16 cellular contexts compared by ENCODE assay signal in genomic region chrX:17405225-17405969, GRCh38. TPM values are rescaled to one million over a fixed set of nuclear protein-coding genes. Genes with fewer than 3 reads are reported as not detected.
DNase-seq lines count a peak whose midpoint lies in the region; ATAC-seq and TF ChIP-seq lines count a peak whose summit lies in the region.
"Had no signal": no experiment of that assay in that cellular context is flagged by ENCODE, and none has a peak within 500 bp of the region (broad histone marks: within the 10 kb centered on the region; RNA-seq: fewer than 3 reads in every experiment).

No MANE protein-coding gene starts in this region.

- no peak overlapping the region for H2AFZ ChIP-seq in mammary epithelial cell (ENCODE audit: low read depth, low read length)

- H3K9me3 ChIP-seq in mammary epithelial cell (replicated peaks; ENCODE audit: insufficient read depth, low read length) = no peaks in the 10 kb centered on the region
- H3K9me3 ChIP-seq: body of pancreas, gastroesophageal sphincter had no signal

- H3K9ac ChIP-seq in mammary epithelial cell (ENCODE audit: insufficient read depth, low read length) = peak overlapping the region; percentile 51

- 0% methylated on average over 5 of the region's 5 CpGs for WGBS in mammary epithelial cell (ENCODE audit: low coverage, missing lambda C conversion rate)

- H3K4me2 ChIP-seq in mammary epithelial cell (ENCODE audit: insufficient read depth, low read depth, low read length) = peak overlapping the region; percentile 65

- TF ChIP-seq CTCF in mammary epithelial cell (conservative IDR thresholded peaks at IDR 0.05 in 1 of 2, IDR thresholded peaks at IDR 0.05 in 1 of 2; ENCODE audit: extremely low read depth in 1 of 2, insufficient read depth in 1 of 2, low read depth in 1 of 2, low read length in 2 of 2) (no peak), omental fat pad (IDR thresholded peaks at IDR 0.05) (no peak)

- no peaks in the 10 kb centered on the region for H4K20me1 ChIP-seq in mammary epithelial cell (ENCODE audit: insufficient read depth, low read length)

- in situ Hi-C loops in mammary epithelial cell (cut with MboI; ENCODE audit: low sequenced_read_pairs in 2 of 2) = loop anchor here in 1 of 2 donors (25.0 kb wide), 1 partner anchor 182 kb away; no protein-coding TSS in a partner anchor

- no peaks in the 10 kb centered on the region for H3K27me3 ChIP-seq in mammary epithelial cell (ENCODE audit: insufficient read depth, low read length)
- H3K27me3 ChIP-seq: body of pancreas, gastroesophageal sphincter had no signal

- intact Hi-C loops in mammary epithelial cell (cut with micrococcal nuclease) = loop anchor here (1.0 to 2.0 kb wide), 3 partner anchors 8 to 141 kb away; no protein-coding TSS in a partner anchor

- peaks cover 40% of the 10 kb centered on the region for H3K4me1 ChIP-seq in mammary epithelial cell (ENCODE audit: insufficient read depth, low read length)
- H3K4me1 ChIP-seq: gastroesophageal sphincter had no signal

- CTCF ChIA-PET in mammary epithelial cell (lab: Charles Lee; ENCODE audit: low non-redundant PET) = interaction anchor here (0.6 kb wide), 1 partner anchor 8 kb away, joined by 3 read pairs; no protein-coding TSS in a partner anchor

- H3K27ac ChIP-seq in mammary epithelial cell (ENCODE audit: insufficient read depth, low read depth, low read length) = peak overlapping the region; percentile 92
- H3K27ac ChIP-seq: body of pancreas had no signal

- ATAC-seq in omental fat pad (ENCODE audit: low FRiP score) (peak; percentile 48), GM19023 (IDR thresholded peaks at IDR 0.05; ENCODE audit: unreplicated experiment) (no peak), HG02759 (IDR thresholded peaks at IDR 0.05; ENCODE audit: unreplicated experiment) (no peak)
- ATAC-seq: body of pancreas, gastroesophageal sphincter had no signal

- H3K36me3 ChIP-seq in mammary epithelial cell (ENCODE audit: insufficient read depth, low read length) = no peaks in the 10 kb centered on the region
- H3K36me3 ChIP-seq: gastroesophageal sphincter had no signal

- no peak overlapping the region for H3K4me3 ChIP-seq in mammary epithelial cell (replicated peaks in 1 of 3; ENCODE audit: insufficient read depth in 1 of 3, low read depth in 2 of 3, low read length in 3 of 3)
- H3K4me3 ChIP-seq: body of pancreas, gastroesophageal sphincter had no signal

- BruUV-seq in mammary epithelial cell (replicated peaks; lab: Mats Ljungman, UMichigan) = no TSS peak

- dilution Hi-C loops in mammary epithelial cell (cut with HindIII; ENCODE audit: low sequenced_read_pairs) = no loop called here

- peaks cover 54% of the 10 kb centered on the region for H3K79me2 ChIP-seq in mammary epithelial cell (ENCODE audit: insufficient read depth, low read length)

- DNase-seq in EL (peak; percentile 77), M059J (ENCODE audit: low read depth) (peak; percentile 95), mammary epithelial cell (peak; percentile 96), omental fat pad (ENCODE audit: low spot score) (no peak), ecto neural progenitor cell (ENCODE audit: low spot score) (no peak)
- DNase-seq: activated naive CD4-positive, alpha-beta T cell; body of pancreas; CD4-positive, CD25-positive, alpha-beta regulatory T cell; GF-D8; immature natural killer cell; NCI-H1092; NCI-H2227 treated with DMSO at 0.1 percent for 48 hours; stimulated activated CD4-positive, alpha-beta T cell treated with anti-CD3 and anti-CD28 coated beads, Interleukin-12 subunit alpha, Interleukin-12 subunit beta, amount 100 ng/mL, for 4 hours had no signal

RNA-seq across cellular contexts. Expression of gene NHS, which starts 30.4 kb away (rescaled TPM):
- total RNA-seq in M059J (2014; rRNA removed; shearing (Covaris generic)) = 5.1 and 7.5 TPM in 2 replicates
- total RNA-seq in mammary epithelial cell (10 to 100 TPM in 1 of 2 donors, 1 to 10 TPM in 1; 9.0 to 13.9 TPM), omental fat pad (1 to 10 TPM; 4.0 to 9.7 (median 7.6) TPM)
- polyA plus RNA-seq in mammary epithelial cell = 2.2 TPM
- polyA minus RNA-seq in mammary epithelial cell = 7.6 TPM

Comparison
In these comparisons a context has a peak if more than half of its experiments do, and no peak if none do; other contexts are left out.
1. DNase-seq: peak in EL (single experiment), M059J (single experiment) and mammary epithelial cell (single experiment); none in omental fat pad (single experiment) and ecto neural progenitor cell (single experiment).